In genomic region chr3:100966049-100966471, GRCh38 we compare ENCODE assay signal across 17 cellular contexts. TPM values are rescaled to one million over a fixed set of nuclear protein-coding genes. Genes with fewer than 3 reads are reported as not detected.
"Had no signal": no experiment of that assay in that cellular context is flagged by ENCODE, and none has a peak within 500 bp of the region (broad histone marks: within the 10 kb centered on the region; RNA-seq: fewer than 3 reads in every experiment).

No MANE protein-coding gene starts in this region.

- H3K4me3 Mint-ChIP-seq: activated CD4-positive, alpha-beta T cell treated with anti-CD3 and anti-CD28 coated beads, Interleukin-2, amount 10 ng/mL, durations not matched to agents 7 days and 5 days; activated T-helper 17 cell treated with anti-CD3 and anti-CD28 coated beads, Interleukin-2, amount 50 U/mL, for 72 hours; endodermal cell; naive B cell; stimulated activated effector memory CD8-positive, alpha-beta T cell treated with anti-CD3 and anti-CD28 coated beads, Interleukin-12 subunit alpha, Interleukin-12 subunit beta, amount 100 ng/mL, for 72 hours had no signal

- H3K27ac ChIP-seq: dorsolateral prefrontal cortex, ovary, tibial nerve, vagina had no signal

- H3K9me3 ChIP-seq: ovary, sigmoid colon, vagina had no signal

- H3K27ac Mint-ChIP-seq: activated CD4-positive, alpha-beta T cell treated with anti-CD3 and anti-CD28 coated beads, Interleukin-2, amount 10 ng/mL, durations not matched to agents 7 days and 5 days; activated T-helper 17 cell treated with anti-CD3 and anti-CD28 coated beads, Interleukin-2, amount 50 U/mL, for 72 hours; endodermal cell; stimulated activated effector memory CD8-positive, alpha-beta T cell treated with anti-CD3 and anti-CD28 coated beads, Interleukin-12 subunit alpha, Interleukin-12 subunit beta, amount 100 ng/mL, for 72 hours had no signal

- H3K4me1 ChIP-seq: tibial nerve had no signal

- H3K9me3 Mint-ChIP-seq: activated CD4-positive, alpha-beta T cell treated with anti-CD3 and anti-CD28 coated beads, Interleukin-2, amount 10 ng/mL, durations not matched to agents 7 days and 5 days; activated T-helper 17 cell treated with anti-CD3 and anti-CD28 coated beads, Interleukin-2, amount 50 U/mL, for 72 hours; endodermal cell; stimulated activated effector memory CD8-positive, alpha-beta T cell treated with anti-CD3 and anti-CD28 coated beads, Interleukin-12 subunit alpha, Interleukin-12 subunit beta, amount 100 ng/mL, for 72 hours had no signal

- H3K36me3 Mint-ChIP-seq: naive B cell; stimulated activated effector memory CD8-positive, alpha-beta T cell treated with anti-CD3 and anti-CD28 coated beads, Interleukin-12 subunit alpha, Interleukin-12 subunit beta, amount 100 ng/mL, for 72 hours had no signal

- ATAC-seq: activated T-helper 17 cell treated with anti-CD3 and anti-CD28 coated beads, Interleukin-2, amount 50 U/mL, for 72 hours; stimulated activated effector memory CD8-positive, alpha-beta T cell treated with anti-CD3 and anti-CD28 coated beads, Interleukin-12 subunit alpha, Interleukin-12 subunit beta, amount 100 ng/mL, for 72 hours had no signal

- H3K36me3 ChIP-seq: ovary, sigmoid colon, tibial nerve, vagina had no signal

- H3K27me3 Mint-ChIP-seq: activated CD4-positive, alpha-beta T cell treated with anti-CD3 and anti-CD28 coated beads, Interleukin-2, amount 10 ng/mL, durations not matched to agents 7 days and 5 days; activated T-helper 17 cell treated with anti-CD3 and anti-CD28 coated beads, Interleukin-2, amount 50 U/mL, for 72 hours; naive B cell had no signal

- H3K27me3 ChIP-seq: dorsolateral prefrontal cortex, ovary, sigmoid colon, tibial nerve, vagina had no signal

- H3K4me1 Mint-ChIP-seq: activated CD4-positive, alpha-beta T cell treated with anti-CD3 and anti-CD28 coated beads, Interleukin-2, amount 10 ng/mL, durations not matched to agents 7 days and 5 days; activated T-helper 17 cell treated with anti-CD3 and anti-CD28 coated beads, Interleukin-2, amount 50 U/mL, for 72 hours; endodermal cell; naive B cell; stimulated activated effector memory CD8-positive, alpha-beta T cell treated with anti-CD3 and anti-CD28 coated beads, Interleukin-12 subunit alpha, Interleukin-12 subunit beta, amount 100 ng/mL, for 72 hours had no signal

- H3K4me3 ChIP-seq: dorsolateral prefrontal cortex, lung, ovary, sigmoid colon, tibial nerve, vagina had no signal

- DNase-seq: activated CD4-positive, alpha-beta T cell treated with anti-CD3 and anti-CD28 coated beads, Interleukin-2, amount 10 ng/mL, durations not matched to agents 7 days and 5 days; activated CD4-positive, CD25-positive, alpha-beta regulatory T cell; activated naive CD4-positive, alpha-beta T cell treated with Interleukin-2 at 50 U/mL for 16 hours; dorsolateral prefrontal cortex; endodermal cell; hypothalamus; kidney glomerular epithelial cell; midbrain; naive B cell; ovary; sigmoid colon; stimulated activated CD4-positive, alpha-beta T cell treated with anti-CD3 and anti-CD28 coated beads, Interleukin-12 subunit alpha, Interleukin-12 subunit beta, amount 100 ng/mL, for 4 hours had no signal

RNA-seq across cellular contexts. Expression of gene ABI3BP, which starts 27.2 kb away (rescaled TPM):
- total RNA-seq: activated CD4-positive, alpha-beta T cell treated with anti-CD3 and anti-CD28 coated beads, Interleukin-2, amount 10 ng/mL, durations not matched to agents 7 days and 5 days had no signal
